1 cellular context compared by ENCODE assay signal in the genomic region with DNA sequence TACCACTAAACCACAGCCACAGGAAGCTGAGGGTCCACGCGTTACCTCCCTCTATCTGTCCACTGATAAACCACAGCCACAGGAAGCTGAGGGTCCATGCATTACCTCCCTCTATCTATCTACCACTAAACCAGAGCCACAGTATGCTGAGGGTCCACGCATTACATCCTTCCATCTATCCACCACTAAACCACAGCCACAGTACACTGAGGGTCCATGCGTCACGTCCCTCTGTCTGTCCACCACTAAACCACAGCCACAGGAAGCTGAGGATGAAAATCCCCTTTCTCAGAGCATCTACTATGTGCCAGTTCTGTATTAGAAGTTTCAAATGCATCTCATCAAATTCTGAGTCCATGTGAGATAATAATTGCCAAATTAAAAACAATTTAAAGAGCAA.
TF ChIP-seq lines count a peak whose summit lies in the region.

No MANE protein-coding gene starts in this region.

TF ChIP-seq in H1, 55 proteins besides CTCF, POLR2A, EP300 and RAD21:
- no peak for TF ChIP-seq SRF (IDR thresholded peaks at IDR 0.05; ENCODE audit: low read depth, low read length)
- TF ChIP-seq RFX5 (IDR thresholded peaks at IDR 0.05; ENCODE audit: borderline replicate concordance, low read depth, low read length): no peak
- TF ChIP-seq POU5F1 (IDR thresholded peaks at IDR 0.05; ENCODE audit: low read depth, low read length): no peak
- TF ChIP-seq, protein P1, sequence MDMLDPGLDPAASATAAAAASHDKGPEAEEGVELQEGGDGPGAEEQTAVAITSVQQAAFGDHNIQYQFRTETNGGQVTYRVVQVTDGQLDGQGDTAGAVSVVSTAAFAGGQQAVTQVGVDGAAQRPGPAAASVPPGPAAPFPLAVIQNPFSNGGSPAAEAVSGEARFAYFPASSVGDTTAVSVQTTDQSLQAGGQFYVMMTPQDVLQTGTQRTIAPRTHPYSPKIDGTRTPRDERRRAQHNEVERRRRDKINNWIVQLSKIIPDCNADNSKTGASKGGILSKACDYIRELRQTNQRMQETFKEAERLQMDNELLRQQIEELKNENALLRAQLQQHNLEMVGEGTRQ (IDR thresholded peaks at IDR 0.05; ENCODE audit: low read length): no peak
- TF ChIP-seq HDAC2 (IDR thresholded peaks at IDR 0.05; ENCODE audit: borderline replicate concordance in 1 of 2, low read depth in 2 of 2, low read length in 2 of 2): no peak
- no peak for TF ChIP-seq ASH2L (IDR thresholded peaks at IDR 0.05; ENCODE audit: low read length)
- no peak for TF ChIP-seq EZH2 (IDR thresholded peaks at IDR 0.05; ENCODE audit: low read depth, low read length, severe bottlenecking)
- no peak for TF ChIP-seq TAF7 (optimal IDR thresholded peaks at IDR 0.05; ENCODE audit: borderline replicate concordance, low read depth, low read length)
- TF ChIP-seq POLR2AphosphoS5 (IDR thresholded peaks at IDR 0.05; ENCODE audit: low read depth, low read length): no peak
- TF ChIP-seq PHF8 (conservative IDR thresholded peaks at IDR 0.05; ENCODE audit: low read depth, low read length): no peak
